ENCODE assay signal across 15 cellular contexts in genomic region chr16:4534151-4534790, GRCh38. TPM values are rescaled to one million over a fixed set of nuclear protein-coding genes. Genes with fewer than 3 reads are reported as not detected.
DNase-seq lines count a peak whose midpoint lies in the region; ATAC-seq and TF ChIP-seq lines count a peak whose summit lies in the region.
"Had no signal": no experiment of that assay in that cellular context is flagged by ENCODE, and none has a peak within 500 bp of the region (broad histone marks: within the 10 kb centered on the region; RNA-seq: fewer than 3 reads in every experiment).

No MANE protein-coding gene starts in this region.

- POLR2A ChIA-PET in WTC11 (lab: Charles Lee) = interaction anchor here (0.7 kb wide), 1 partner anchor 13 kb away, joined by 3 read pairs; no protein-coding TSS in a partner anchor

- peak overlapping the region; percentile 80 for H3K27ac ChIP-seq in left ventricle myocardium inferior (replicated peaks)
- H3K27ac ChIP-seq in esophagus muscularis mucosa (replicated peaks in 1 of 4) = peak overlapping the region in 3 of 4 donors; percentile 23 to 41 (median 25)
- peak overlapping the region; percentile 50 for H3K27ac ChIP-seq in temporal lobe (ENCODE audit: low read depth, low read length)
- no peak overlapping the region for H3K27ac ChIP-seq in prostate gland
- H3K27ac ChIP-seq: adrenal gland, epithelial cell of prostate had no signal

- no peak overlapping the region for H3K4me3 ChIP-seq in left ventricle myocardium inferior
- H3K4me3 ChIP-seq in esophagus muscularis mucosa = no peak overlapping the region
- H3K4me3 ChIP-seq in prostate gland = no peak overlapping the region
- H3K4me3 ChIP-seq: adrenal gland, right lobe of liver, thyroid gland had no signal

- intact Hi-C loops in left ventricle myocardium inferior (cut with micrococcal nuclease) (no loop called here), Right ventricle myocardium superior (cut with DNase I) (no loop called here), esophagus muscularis mucosa (cut with DNase I) (no loop called here), prostate gland (cut with DNase I) (no loop called here)

- H3K27me3 ChIP-seq in left ventricle myocardium inferior (ENCODE audit: low read depth) = no peaks in the 10 kb centered on the region
- no peaks in the 10 kb centered on the region for H3K27me3 ChIP-seq in esophagus muscularis mucosa
- no peaks in the 10 kb centered on the region for H3K27me3 ChIP-seq in prostate gland (replicated peaks; ENCODE audit: insufficient read depth)
- H3K27me3 ChIP-seq: adrenal gland, right lobe of liver, thyroid gland had no signal

- H3K36me3 ChIP-seq in left ventricle myocardium inferior = peaks cover 18% of the 10 kb centered on the region
- peaks cover 0 to 16% (median 9%) of the 10 kb centered on the region in 4 donors for H3K36me3 ChIP-seq in esophagus muscularis mucosa
- H3K36me3 ChIP-seq in prostate gland = no peaks in the 10 kb centered on the region
- H3K36me3 ChIP-seq: adrenal gland, right lobe of liver, thyroid gland had no signal

- H3K9me3 Mint-ChIP-seq in WTC11 = peaks cover 5% of the 10 kb centered on the region
- H3K9me3 Mint-ChIP-seq: activated B cell treated with CpG ODN at 0.5 μM for 24 hours had no signal

- ATAC-seq in Right ventricle myocardium superior (ENCODE audit: poor library complexity) (no peak), WTC11 (no peak), esophagus mucosa (no peak)

- H3K27me3 Mint-ChIP-seq in WTC11 (ENCODE audit: low read depth) = peaks cover 8% of the 10 kb centered on the region
- H3K27me3 Mint-ChIP-seq: activated B cell treated with CpG ODN at 0.5 μM for 24 hours had no signal

- peak overlapping the region; percentile 88 for H3K27ac Mint-ChIP-seq in WTC11
- H3K27ac Mint-ChIP-seq: activated B cell treated with CpG ODN at 0.5 μM for 24 hours had no signal

- H3K36me3 Mint-ChIP-seq in WTC11 = peaks cover 35% of the 10 kb centered on the region

- H3K4me1 ChIP-seq in left ventricle myocardium inferior = peaks cover 81% of the 10 kb centered on the region
- peaks cover 17 to 43% (median 30%) of the 10 kb centered on the region in 4 donors for H3K4me1 ChIP-seq in esophagus muscularis mucosa
- no peaks in the 10 kb centered on the region for H3K4me1 ChIP-seq in prostate gland (replicated peaks)

- 81% methylated on average over 13 of the region's 13 CpGs for WGBS in esophagus muscularis mucosa
- 83% methylated on average over 13 of the region's 13 CpGs for WGBS in prostate gland

- DNase-seq in left ventricle myocardium inferior (no peak), Right ventricle myocardium superior (no peak), WTC11 (ENCODE audit: low spot score) (no peak), esophagus muscularis mucosa (ENCODE audit: extremely low spot score) (no peak), prostate gland (ENCODE audit: low spot score) (no peak), NCI-H2171 (lab: John Stamatoyannopoulos, UW) (no peak)
- DNase-seq: activated B cell treated with CpG ODN at 0.5 μM for 24 hours; activated CD8-positive, alpha-beta memory T cell treated with anti-CD3 and anti-CD28 coated beads, Interleukin-2, amount 50 U/mL, for 4 hours; adrenal gland; NCI-H1105; right lobe of liver; thyroid gland had no signal

- H3K9me3 ChIP-seq in left ventricle myocardium inferior (replicated peaks) = peaks cover 6% of the 10 kb centered on the region
- no peaks in the 10 kb centered on the region for H3K9me3 ChIP-seq in esophagus muscularis mucosa
- H3K9me3 ChIP-seq in prostate gland = no peaks in the 10 kb centered on the region
- H3K9me3 ChIP-seq: adrenal gland, right lobe of liver, thyroid gland had no signal

- peaks cover 45% of the 10 kb centered on the region for H3K4me1 Mint-ChIP-seq in WTC11

- TF ChIP-seq CTCF in left ventricle myocardium inferior (IDR thresholded peaks at IDR 0.05; ENCODE audit: borderline replicate concordance) = no peak
- TF ChIP-seq CTCF in WTC11 (IDR thresholded peaks at IDR 0.05) = no peak
- TF ChIP-seq CTCF in esophagus muscularis mucosa (IDR thresholded peaks at IDR 0.05) = no peak
- TF ChIP-seq CTCF in prostate gland (IDR thresholded peaks at IDR 0.05) = no peak

- TF ChIP-seq EP300 in esophagus muscularis mucosa (IDR thresholded peaks at IDR 0.05) = no peak

- H3K4me3 Mint-ChIP-seq in WTC11 = no peak overlapping the region
- H3K4me3 Mint-ChIP-seq: activated B cell treated with CpG ODN at 0.5 μM for 24 hours had no signal

- TF ChIP-seq POLR2A in esophagus muscularis mucosa (IDR thresholded peaks at IDR 0.05; ENCODE audit: low read depth) (no peak), prostate gland (IDR thresholded peaks at IDR 0.05) (no peak)

- CTCF ChIA-PET in WTC11 (lab: Charles Lee) = interaction anchor here (0.9 kb wide), 1 partner anchor 41 kb away, joined by 3 read pairs; no protein-coding TSS in a partner anchor

TF ChIP-seq in WTC11, 78 proteins besides CTCF, POLR2A, EP300 and RAD21 (continues in another document):
- TF ChIP-seq NR2C2 (CRISPR knock-in tag; IDR thresholded peaks at IDR 0.05) = no peak
- TF ChIP-seq ZNF423 (CRISPR knock-in tag; IDR thresholded peaks at IDR 0.05) = no peak
- no peak for TF ChIP-seq ZNF396 (CRISPR knock-in tag; IDR thresholded peaks at IDR 0.05; ENCODE audit: borderline replicate concordance)
- no peak for TF ChIP-seq ATF6 (CRISPR knock-in tag; IDR thresholded peaks at IDR 0.05)
- TF ChIP-seq GTF2I (CRISPR knock-in tag; conservative IDR thresholded peaks at IDR 0.05) = no peak
- TF ChIP-seq ZMAT4 (CRISPR knock-in tag; IDR thresholded peaks at IDR 0.05) = no peak
- no peak for TF ChIP-seq ATF3 (CRISPR knock-in tag; conservative IDR thresholded peaks at IDR 0.05)

RNA-seq across cellular contexts. Expression of gene CDIP1, which starts 4.3 kb away (rescaled TPM):
- 48.5 TPM for total RNA-seq in left ventricle myocardium inferior
- total RNA-seq in Right ventricle myocardium superior = 45.2 TPM
- total RNA-seq in WTC11 (2021) = 68.9 to 79.2 TPM (median 78.9 TPM) in 3 replicates
- total RNA-seq in esophagus muscularis mucosa = 10 to 100 TPM; 18.3 to 33.4 (median 28.3) TPM
- 10.8 TPM for total RNA-seq in temporal lobe
- total RNA-seq in prostate gland = 10 to 100 TPM; 21.1 to 30.6 TPM
- 18.9 TPM for total RNA-seq in esophagus mucosa

RNA-seq across cellular contexts. Expression of gene C16orf96, which starts 21.9 kb away (rescaled TPM):
- 0.08 TPM for total RNA-seq in left ventricle myocardium inferior
- 0.11 TPM for total RNA-seq in Right ventricle myocardium superior
- total RNA-seq in WTC11 (2021) = 1.3 to 2.1 TPM (median 1.5 TPM) in 3 replicates
- total RNA-seq in esophagus muscularis mucosa = not detected
- total RNA-seq in temporal lobe = 0.25 TPM
- 1 to 10 TPM in 1 of 2 donors, under 1 TPM in 1; 0.27 to 3.8 TPM for total RNA-seq in prostate gland
- total RNA-seq in esophagus mucosa = 0.04 TPM

RNA-seq across cellular contexts. Expression of gene HMOX2, which starts 58.1 kb away (rescaled TPM):
- total RNA-seq in left ventricle myocardium inferior = 115 TPM
- total RNA-seq in Right ventricle myocardium superior = 125 TPM
- 29.5 to 42.6 TPM (median 31.1 TPM) in 3 replicates for total RNA-seq in WTC11 (2021)
- total RNA-seq in esophagus muscularis mucosa = 10 to 100 TPM; 26.6 to 45.9 (median 44.7) TPM
- total RNA-seq in temporal lobe = 30.0 TPM
- total RNA-seq in prostate gland = 10 to 100 TPM; 39.9 to 70.8 TPM
- total RNA-seq in esophagus mucosa = 46.6 TPM

RNA-seq across cellular contexts. Expression of gene NMRAL1, which starts 59.8 kb away (rescaled TPM):
- total RNA-seq in left ventricle myocardium inferior (21.9 TPM), Right ventricle myocardium superior (24.9 TPM), WTC11 (2021) (68.1 to 77.6 TPM (median 69.5 TPM) in 3 replicates), esophagus muscularis mucosa (10 to 100 TPM; 29.1 to 50.0 (median 45.3) TPM), temporal lobe (39.1 TPM), prostate gland (10 to 100 TPM; 40.8 to 90.9 TPM), esophagus mucosa (35.2 TPM)

Comparison
In these comparisons a context has a peak if more than half of its experiments do, and no peak if none do; other contexts are left out.
1. H3K27ac ChIP-seq: peak in left ventricle myocardium inferior (single experiment), esophagus muscularis mucosa (3 of 4) and temporal lobe (single experiment); none in prostate gland (0 of 2).